In genomic region chr1:51877434-51878306, GRCh38 we compare ENCODE assay signal across 8 cellular contexts. TPM values are rescaled to one million over a fixed set of nuclear protein-coding genes. Genes with fewer than 3 reads are reported as not detected.
A peak's percentile ranks its signal among the peaks of the same experiment; 100 is the strongest.
DNase-seq lines count a peak whose midpoint lies in the region; ATAC-seq and TF ChIP-seq lines count a peak whose summit lies in the region.

No MANE protein-coding gene starts in this region.

- CTCF ChIA-PET in OCI-LY7 (lab: Charles Lee; ENCODE audit: unreplicated experiment), result no interaction called here

- ATAC-seq in GM21447 (IDR thresholded peaks at IDR 0.05; ENCODE audit: unreplicated experiment), result peak; percentile 6
- ATAC-seq in mucosa of descending colon, result peak; percentile 19
- ATAC-seq in GM21825 (IDR thresholded peaks at IDR 0.05; ENCODE audit: unreplicated experiment), result no peak

- peak overlapping the region; percentile 97 to 99 for H3K9ac ChIP-seq in duodenal mucosa (ENCODE audit: low read depth in 1 of 2, low read length in 2 of 2)

- TF ChIP-seq CTCF in OCI-LY7 (conservative IDR thresholded peaks at IDR 0.05; ENCODE audit: low read length) (no peak), mucosa of descending colon (IDR thresholded peaks at IDR 0.05) (no peak)

- peaks cover 58% of the 10 kb centered on the region for H3K79me2 ChIP-seq in OCI-LY7 (ENCODE audit: insufficient read depth, low read depth, low read length)

- peaks cover under 1 to 2% of the 10 kb centered on the region in 2 donors for H3K27me3 ChIP-seq in duodenal mucosa (ENCODE audit: control insufficient read depth in 1 of 2, insufficient read depth in 2 of 2, low read length in 2 of 2)

- H3K4me2 ChIP-seq in OCI-LY7 (ENCODE audit: low read length), result peak overlapping the region; percentile 79

- peak overlapping the region; percentile 71 for H3K27ac ChIP-seq in OCI-LY7 (ENCODE audit: low read depth, low read length, poor library complexity, severe bottlenecking)
- H3K27ac ChIP-seq in duodenal mucosa (ENCODE audit: low read depth, low read length), result peak overlapping the region; percentile 96

- no peaks in the 10 kb centered on the region for H3K9me3 ChIP-seq in OCI-LY7 (ENCODE audit: low read length)
- no peaks in the 10 kb centered on the region for H3K9me3 ChIP-seq in duodenal mucosa (ENCODE audit: control insufficient read depth in 1 of 2, low read length in 2 of 2)
- H3K9me3 ChIP-seq in mucosa of descending colon, result no peaks in the 10 kb centered on the region

- peaks cover 23% of the 10 kb centered on the region for H3K36me3 ChIP-seq in OCI-LY7 (ENCODE audit: insufficient read depth, low read length)
- H3K36me3 ChIP-seq in duodenal mucosa (ENCODE audit: control insufficient read depth in 1 of 2, insufficient read depth in 2 of 2, low read length in 2 of 2), result no peaks in the 10 kb centered on the region
- H3K36me3 ChIP-seq in mucosa of descending colon (ENCODE audit: low read depth), result no peaks in the 10 kb centered on the region

- POLR2A ChIA-PET in OCI-LY7 (lab: Charles Lee), result interaction anchor here (0.5 to 1.5 kb wide), 7 partner anchors 8 to 476 kb away, joined by 3 to 5 read pairs (median 4); no protein-coding TSS in a partner anchor

- DNase-seq in COLO668 (lab: John Stamatoyannopoulos, UW; ENCODE audit: unreplicated experiment) (peak; percentile 56), OCI-LY7 (ENCODE audit: low spot score) (peak; percentile 7), mucosa of descending colon (peak in 2 of 3 donors; percentile 31 to 55), NCI-H1048 (lab: John Stamatoyannopoulos, UW) (no peak), NCI-H128 (lab: John Stamatoyannopoulos, UW; ENCODE audit: unreplicated experiment) (no peak)

- no TSS peak for BruUV-seq in OCI-LY7 (replicated peaks; lab: Mats Ljungman, UMichigan)

- intact Hi-C loops in OCI-LY7 (cut with micrococcal nuclease; ENCODE audit: unreplicated experiment), result loop anchor here (5.0 to 10.0 kb wide), 2 partner anchors 360 to 913 kb away; partner anchors contain the start of genes EPS15 and FAF1
- intact Hi-C loops in mucosa of descending colon (cut with DNase I, micrococcal nuclease), result no loop called here

- peak overlapping the region; percentile 88 for H3K4me3 ChIP-seq in OCI-LY7 (ENCODE audit: low read depth, low read length, poor library complexity, severe bottlenecking)
- H3K4me3 ChIP-seq in duodenal mucosa (ENCODE audit: low read depth in 1 of 2, low read length in 2 of 2), result peak overlapping the region; percentile 98 to 99
- peak overlapping the region; percentile 93 for H3K4me3 ChIP-seq in mucosa of descending colon

- H2AFZ ChIP-seq in OCI-LY7 (ENCODE audit: low read length), result peak overlapping the region; percentile 48; the same call in 1 of the 2 replicates

- peaks cover 18% of the 10 kb centered on the region; the same call in 1 of the 2 replicates for H4K20me1 ChIP-seq in OCI-LY7 (ENCODE audit: insufficient read depth, low read length)

- H3K9me2 ChIP-seq in OCI-LY7 (ENCODE audit: insufficient read depth, low read length), result no peaks in the 10 kb centered on the region

- peaks cover 35% of the 10 kb centered on the region for H3K4me1 ChIP-seq in OCI-LY7 (ENCODE audit: insufficient read depth, low read length, poor library complexity, severe bottlenecking)
- peaks cover 23 to 29% of the 10 kb centered on the region in 2 donors for H3K4me1 ChIP-seq in duodenal mucosa (ENCODE audit: control insufficient read depth in 1 of 2, insufficient read depth in 2 of 2, low read length in 2 of 2)
- H3K4me1 ChIP-seq in mucosa of descending colon (ENCODE audit: low read depth), result peaks cover 34% of the 10 kb centered on the region

RNA-seq across cellular contexts. Expression of gene NRDC, which starts 0.9 kb away (rescaled TPM):
- 48.0 TPM in 2 replicates for total RNA-seq in OCI-LY7 (2014; rRNA removed; shearing (Covaris generic))
- total RNA-seq in OCI-LY7 (2022) (156 and 162 TPM in 2 replicates), mucosa of descending colon (100 to 1,000 TPM in 1 of 3 donors, 10 to 100 TPM in 2; 83.3 to 119 (median 91.4) TPM)

Comparison
In these comparisons a context has a peak if more than half of its experiments do, and no peak if none do; other contexts are left out.
1. DNase-seq: peak in COLO668 (single experiment), OCI-LY7 (single experiment) and mucosa of descending colon (2 of 3); none in NCI-H1048 (single experiment) and NCI-H128 (single experiment).
2. Peak in every context shown above with its lines, with median percentiles within 50 percentile points of each other: H3K4me3 ChIP-seq.